ENCODE assay signal across 8 cellular contexts in the genomic region with DNA sequence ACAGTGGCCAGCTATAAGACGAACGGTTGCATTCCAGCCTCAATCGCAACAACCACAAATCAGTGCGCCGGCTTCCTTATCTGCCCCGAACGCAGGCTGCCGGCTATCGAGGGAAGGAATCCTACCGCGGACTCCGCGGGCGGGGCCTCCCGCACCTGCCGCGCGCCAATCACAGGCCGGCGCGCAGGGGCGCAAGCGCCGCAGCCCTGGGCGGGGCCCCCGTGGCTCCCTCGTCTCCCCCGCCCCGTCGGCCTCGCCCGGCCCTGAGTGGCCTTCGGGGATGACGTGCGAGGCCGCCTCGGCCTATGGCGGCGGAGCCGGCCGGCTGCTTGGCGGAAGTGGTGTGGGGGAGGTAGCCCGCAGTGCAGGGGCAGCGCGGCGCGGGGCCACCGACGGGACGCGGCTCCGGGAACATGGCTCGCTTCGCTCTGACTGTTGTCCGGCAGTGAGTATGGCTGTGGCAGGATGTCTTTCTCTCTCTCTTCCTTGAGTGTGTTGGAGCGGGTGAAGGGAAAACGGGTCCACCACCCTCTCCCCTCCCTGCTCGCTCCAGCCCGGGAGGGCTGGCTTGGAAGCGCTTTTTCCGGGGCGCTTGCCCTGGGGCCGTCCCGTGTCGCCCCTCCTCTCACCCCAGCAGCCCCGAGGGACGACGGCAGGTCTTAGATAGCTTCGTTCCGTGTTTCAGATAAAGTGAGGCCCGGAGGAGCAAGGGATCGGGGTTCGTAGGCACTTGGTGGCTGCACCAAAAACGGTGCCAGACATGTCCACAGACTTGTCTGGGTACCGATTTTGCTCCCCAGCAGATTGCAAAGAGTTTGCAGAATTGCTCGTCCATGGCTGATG. TPM values are rescaled to one million over a fixed set of nuclear protein-coding genes. Genes with fewer than 3 reads are reported as not detected.
DNase-seq lines count a peak whose midpoint lies in the region; TF ChIP-seq lines count a peak whose summit lies in the region.

A gene with protein sequence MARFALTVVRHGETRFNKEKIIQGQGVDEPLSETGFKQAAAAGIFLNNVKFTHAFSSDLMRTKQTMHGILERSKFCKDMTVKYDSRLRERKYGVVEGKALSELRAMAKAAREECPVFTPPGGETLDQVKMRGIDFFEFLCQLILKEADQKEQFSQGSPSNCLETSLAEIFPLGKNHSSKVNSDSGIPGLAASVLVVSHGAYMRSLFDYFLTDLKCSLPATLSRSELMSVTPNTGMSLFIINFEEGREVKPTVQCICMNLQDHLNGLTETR (plus strand): TSS at position 355 of the 843 bp plus-strand sequence. CDS start 59 bp downstream, at position 414.

- H3K4me1 Mint-ChIP-seq in nephron progenitor cell, result peaks cover 28% of the 10 kb centered on the region
- H3K4me1 Mint-ChIP-seq in stimulated activated naive CD8-positive, alpha-beta T cell treated with anti-CD3 and anti-CD28 coated beads, Interleukin-15, Interleukin-2, amounts not matched to agents 100 ng/mL and 50 ng/mL, for 24 hours (ENCODE audit: low read depth), result peaks cover 43% of the 10 kb centered on the region

- H3K27me3 ChIP-seq in HAP-1 (ENCODE audit: low read depth) (no peaks in the 10 kb centered on the region), MG63 (no peaks in the 10 kb centered on the region)

- H3K9me3 Mint-ChIP-seq in nephron progenitor cell, result no peaks in the 10 kb centered on the region
- no peaks in the 10 kb centered on the region for H3K9me3 Mint-ChIP-seq in stimulated activated naive CD8-positive, alpha-beta T cell treated with anti-CD3 and anti-CD28 coated beads, Interleukin-15, Interleukin-2, amounts not matched to agents 100 ng/mL and 50 ng/mL, for 24 hours

- peak within 1 kb of the TSS; percentile 89 for H3K9ac ChIP-seq in ES-I3 (ENCODE audit: low read depth, low read length)

- H3K27ac Mint-ChIP-seq in nephron progenitor cell, result peak within 1 kb of the TSS; percentile 98
- H3K27ac Mint-ChIP-seq in stimulated activated naive CD8-positive, alpha-beta T cell treated with anti-CD3 and anti-CD28 coated beads, Interleukin-15, Interleukin-2, amounts not matched to agents 100 ng/mL and 50 ng/mL, for 24 hours, result peak within 1 kb of the TSS; percentile 90

- H3K4me3 Mint-ChIP-seq in nephron progenitor cell, result peak within 1 kb of the TSS; percentile 94
- peak within 1 kb of the TSS; percentile 93 for H3K4me3 Mint-ChIP-seq in stimulated activated naive CD8-positive, alpha-beta T cell treated with anti-CD3 and anti-CD28 coated beads, Interleukin-15, Interleukin-2, amounts not matched to agents 100 ng/mL and 50 ng/mL, for 24 hours

- peaks cover 18% of the 10 kb centered on the region for H3K36me3 Mint-ChIP-seq in nephron progenitor cell (ENCODE audit: low read depth)
- peaks cover 11% of the 10 kb centered on the region for H3K36me3 Mint-ChIP-seq in stimulated activated naive CD8-positive, alpha-beta T cell treated with anti-CD3 and anti-CD28 coated beads, Interleukin-15, Interleukin-2, amounts not matched to agents 100 ng/mL and 50 ng/mL, for 24 hours (ENCODE audit: low read depth)

- no peaks in the 10 kb centered on the region for H3K4me1 ChIP-seq in ES-I3 (ENCODE audit: insufficient read depth, low read length)
- H3K4me1 ChIP-seq in HAP-1, result peaks cover 18% of the 10 kb centered on the region

- peak; percentile 90 to 93 for DNase-seq in HAP-1 (ENCODE audit: low spot score in 2 of 2)
- peak; percentile 94 for DNase-seq in MG63
- peak; percentile 15 for DNase-seq in SHP77 treated with DMSO at 0.1 percent for 48 hours (lab: John Stamatoyannopoulos, UW)
- DNase-seq in activated effector memory CD4-positive, alpha-beta T cell treated with anti-CD3 and anti-CD28 coated beads, Interleukin-2, amount 50 U/mL, for 16 hours, result peak; percentile 97
- peak; percentile 79 for DNase-seq in fibroblast of the conjunctiva (ENCODE audit: low read depth)
- DNase-seq in nephron progenitor cell, result peak; percentile 93

- H3K9me3 ChIP-seq in ES-I3 (ENCODE audit: control insufficient read depth, insufficient read depth, low read length) (no peaks in the 10 kb centered on the region), HAP-1 (no peaks in the 10 kb centered on the region), MG63 (no peaks in the 10 kb centered on the region)

- no peak for TF ChIP-seq CTCF in nephron progenitor cell (IDR thresholded peaks at IDR 0.05)

- H3K36me3 ChIP-seq in ES-I3 (ENCODE audit: insufficient read depth, low read length) (no peaks in the 10 kb centered on the region), HAP-1 (replicated peaks) (0 out of 2 replicates have a peak, but pooled peaks cover 5% of the 10 kb centered on the region), MG63 (peaks cover 5% of the 10 kb centered on the region; the same call in 1 of the 2 replicates)

- no peaks in the 10 kb centered on the region for H3K27me3 Mint-ChIP-seq in nephron progenitor cell (ENCODE audit: low read depth, poor library complexity)
- no peaks in the 10 kb centered on the region for H3K27me3 Mint-ChIP-seq in stimulated activated naive CD8-positive, alpha-beta T cell treated with anti-CD3 and anti-CD28 coated beads, Interleukin-15, Interleukin-2, amounts not matched to agents 100 ng/mL and 50 ng/mL, for 24 hours

- in situ Hi-C loops in HAP-1 (cut with MboI; ENCODE audit: low sequenced_read_pairs), result no loop called here

- H3K4me3 ChIP-seq in HAP-1, result peak within 1 kb of the TSS; percentile 84
- H3K4me3 ChIP-seq in MG63, result peak within 1 kb of the TSS; percentile 98

RNA-seq across cellular contexts. Expression of the gene that starts here (rescaled TPM):
- 9.9 and 86.7 TPM in 2 replicates for total RNA-seq in MG63 (2014; rRNA removed; shearing (Covaris generic); ENCODE audit: low replicate concordance)

Comparison
In these comparisons a context has a peak if more than half of its experiments do, and no peak if none do; other contexts are left out.
1. Peak in every context shown above with its lines: DNase-seq and H3K4me3 ChIP-seq.
2. DNase-seq: peak in every context shown above with its lines; median percentile 97 in activated effector memory CD4-positive, alpha-beta T cell treated with anti-CD3 and anti-CD28 coated beads, Interleukin-2, amount 50 U/mL, for 16 hours; 94 in MG63; 93 in nephron progenitor cell; 92 in HAP-1; 79 in fibroblast of the conjunctiva; 15 in SHP77 treated with DMSO at 0.1 percent for 48 hours.